In genomic region chr17:1709971-1710806, GRCh38 we compare ENCODE assay signal across 8 cellular contexts. TPM values are rescaled to one million over a fixed set of nuclear protein-coding genes. Genes with fewer than 3 reads are reported as not detected.
DNase-seq lines count a peak whose midpoint lies in the region; ATAC-seq and TF ChIP-seq lines count a peak whose summit lies in the region.

TLCD2 (minus strand) TSS chr17:1710377; CDS start chr17:1710242, 135 bp downstream.

- no peak for DNase-seq in CD14-positive monocyte (ENCODE audit: low spot score)
- DNase-seq in HFF-Myc (ENCODE audit: extremely low read depth, low read depth): no peak
- DNase-seq in Right ventricle myocardium inferior (ENCODE audit: missing footprints): peak; percentile 84
- peak; percentile 97 for DNase-seq in osteoblast (ENCODE audit: insufficient read length, low spot score, missing footprints)
- DNase-seq in NCI-H1092 (lab: John Stamatoyannopoulos, UW): no peak

- intact Hi-C loops in CD14-positive monocyte (cut with micrococcal nuclease): loop anchor here (5.0 to 10.0 kb wide), 3 partner anchors 38 to 325 kb away; partner anchors contain the start of genes DPH1 (in 1 of the 2), RILP (in 1 of the 2) and SCARF1 (in 1 of the 2)
- intact Hi-C loops in Right ventricle myocardium inferior (cut with DNase I): loop anchor here (2.0 to 5.0 kb wide), 2 partner anchors 25 to 332 kb away; partner anchors contain the start of genes OVCA2 and PRPF8

- no peaks in the 10 kb centered on the region for H3K27me3 ChIP-seq in osteoblast (ENCODE audit: insufficient read depth, low read length)

- no peaks in the 10 kb centered on the region for H3K9me3 ChIP-seq in osteoblast (ENCODE audit: low read depth, low read length)

- peaks cover 34% of the 10 kb centered on the region for H3K79me2 ChIP-seq in osteoblast (ENCODE audit: insufficient read depth, low read length)

- H3K4me1 Mint-ChIP-seq in CD14-positive monocyte: peaks cover 37% of the 10 kb centered on the region
- H3K4me1 Mint-ChIP-seq in activated T-helper 17 cell treated with anti-CD3 and anti-CD28 coated beads, Interleukin-2, amount 50 U/mL, for 72 hours: no peaks in the 10 kb centered on the region

- H3K4me3 ChIP-seq in HFF-Myc (replicated peaks; ENCODE audit: low read depth, low read length) (peak within 1 kb of the TSS; percentile 61), osteoblast (ENCODE audit: insufficient read depth, low read length) (peak within 1 kb of the TSS; percentile 73)

- H3K4me3 Mint-ChIP-seq in CD14-positive monocyte: peak within 1 kb of the TSS; percentile 69 to 89
- peak within 1 kb of the TSS; percentile 60 for H3K4me3 Mint-ChIP-seq in activated T-helper 17 cell treated with anti-CD3 and anti-CD28 coated beads, Interleukin-2, amount 50 U/mL, for 72 hours

- H3K27me3 Mint-ChIP-seq in CD14-positive monocyte (ENCODE audit: low read depth in 3 of 3): peaks cover 31 to 74% (median 39%) of the 10 kb centered on the region in 3 donors
- H3K27me3 Mint-ChIP-seq in activated T-helper 17 cell treated with anti-CD3 and anti-CD28 coated beads, Interleukin-2, amount 50 U/mL, for 72 hours: no peaks in the 10 kb centered on the region

- TF ChIP-seq CTCF in CD14-positive monocyte (IDR thresholded peaks at IDR 0.05) (no peak), HFF-Myc (IDR thresholded peaks at IDR 0.05; ENCODE audit: low read depth, low read length, missing control alignments) (no peak), osteoblast (IDR thresholded peaks at IDR 0.05; ENCODE audit: extremely low read depth, low read depth, low read length) (no peak)

- ATAC-seq in activated T-helper 17 cell treated with anti-CD3 and anti-CD28 coated beads, Interleukin-2, amount 50 U/mL, for 72 hours (replicated peaks): peak; percentile 63
- ATAC-seq in Right ventricle myocardium inferior: peak; percentile 43
- ATAC-seq in HG03432 (IDR thresholded peaks at IDR 0.05; ENCODE audit: unreplicated experiment): no peak
- ATAC-seq in GM18861 (IDR thresholded peaks at IDR 0.05; ENCODE audit: unreplicated experiment): no peak

- no peak within 1 kb of the TSS for H3K27ac ChIP-seq in osteoblast (ENCODE audit: low read depth, low read length)

- H3K4me2 ChIP-seq in osteoblast (ENCODE audit: insufficient read depth, low read length): peak within 1 kb of the TSS; percentile 98

- H2AFZ ChIP-seq in osteoblast (ENCODE audit: low read length): no peak within 1 kb of the TSS

- peak within 1 kb of the TSS in 1 of 7 donors; percentile 63 for H3K27ac Mint-ChIP-seq in CD14-positive monocyte
- no peak within 1 kb of the TSS for H3K27ac Mint-ChIP-seq in activated T-helper 17 cell treated with anti-CD3 and anti-CD28 coated beads, Interleukin-2, amount 50 U/mL, for 72 hours

- peaks cover 40% of the 10 kb centered on the region for H3K4me1 ChIP-seq in osteoblast (ENCODE audit: insufficient read depth, low read length)

- H3K36me3 ChIP-seq in osteoblast (ENCODE audit: insufficient read depth, low read length): peaks cover 30% of the 10 kb centered on the region

- peaks cover 39 to 41% of the 10 kb centered on the region in 2 donors for H3K36me3 Mint-ChIP-seq in CD14-positive monocyte
- H3K36me3 Mint-ChIP-seq in activated T-helper 17 cell treated with anti-CD3 and anti-CD28 coated beads, Interleukin-2, amount 50 U/mL, for 72 hours (ENCODE audit: low read depth): peaks cover 17% of the 10 kb centered on the region

- peaks cover 49% of the 10 kb centered on the region for H4K20me1 ChIP-seq in osteoblast (ENCODE audit: insufficient read depth, low read length)

- peaks cover 0 to 5% (median 0%) of the 10 kb centered on the region in 7 donors for H3K9me3 Mint-ChIP-seq in CD14-positive monocyte
- no peaks in the 10 kb centered on the region for H3K9me3 Mint-ChIP-seq in activated T-helper 17 cell treated with anti-CD3 and anti-CD28 coated beads, Interleukin-2, amount 50 U/mL, for 72 hours

RNA-seq across cellular contexts. Expression of gene TLCD2, which starts in this region (rescaled TPM):
- not detected for polyA plus RNA-seq in CD14-positive monocyte
- 1 to 10 TPM in 1 of 2 donors, under 1 TPM in 1; 0.26 to 1.1 TPM for total RNA-seq in activated T-helper 17 cell treated with anti-CD3 and anti-CD28 coated beads, Interleukin-2, amount 50 U/mL, for 72 hours
- 2.4 TPM for total RNA-seq in Right ventricle myocardium inferior
- total RNA-seq in osteoblast: 4.7 TPM in 2 replicates

Comparison
In these comparisons a context has a peak if more than half of its experiments do, and no peak if none do; other contexts are left out.
1. DNase-seq: peak in Right ventricle myocardium inferior (single experiment) and osteoblast (single experiment); none in CD14-positive monocyte (single experiment), HFF-Myc (single experiment) and NCI-H1092 (single experiment).
2. ATAC-seq: peak in activated T-helper 17 cell treated with anti-CD3 and anti-CD28 coated beads, Interleukin-2, amount 50 U/mL, for 72 hours (single experiment) and Right ventricle myocardium inferior (single experiment); none in HG03432 (single experiment) and GM18861 (single experiment).